Comparison of ENCODE assay signal across 29 cellular contexts in genomic region chr10:232061-232460, GRCh38.
"Had no signal": no experiment of that assay in that cellular context is flagged by ENCODE, and none has a peak within 500 bp of the region (broad histone marks: within the 10 kb centered on the region; RNA-seq: fewer than 3 reads in every experiment).

No MANE protein-coding gene starts in this region.

- DNase-seq: naive thymus-derived CD4-positive, alpha-beta T cell; natural killer cell; occipital lobe; ovary; posterior cingulate gyrus; psoas muscle; right cardiac atrium; right lobe of liver; sigmoid colon; small intestine; stimulated activated CD4-positive, alpha-beta T cell treated with anti-CD3 and anti-CD28 coated beads, Interleukin-15, amount 100 ng/mL, for 24 hours; stimulated activated CD4-positive, alpha-beta T cell treated with anti-CD3 and anti-CD28 coated beads, Interleukin-2, amount 100 ng/mL, for 24 hours; stimulated activated CD4-positive, alpha-beta T cell treated with anti-CD3 and anti-CD28 coated beads, Interleukin-2, amount 100 ng/mL, for 48 hours; stimulated activated CD4-positive, alpha-beta T cell treated with anti-CD3 and anti-CD28 coated beads, Interleukin-4, amount 100 ng/mL, for 24 hours; stimulated activated naive B cell treated with anti-CD40 and anti-IgM and Interleukin-4, amounts not matched to agents 10 μg/mL and 1 μg/mL and 100 μg/mL, for 72 hours; stimulated activated naive CD4-positive, alpha-beta T cell treated with Interleukin-2 at 50 U/mL for 16 hours; stomach; tibial artery; transverse colon; upper lobe of right lung; uterus had no signal

- H3K4me1 ChIP-seq: psoas muscle, right lobe of liver, transverse colon, upper lobe of right lung, uterus had no signal

- H3K4me3 ChIP-seq: ovary, psoas muscle, right lobe of liver, sigmoid colon, stomach, thoracic aorta, tibial artery, transverse colon, upper lobe of right lung, uterus had no signal

- H2AFZ ChIP-seq: parathyroid adenoma had no signal

- H3K36me3 Mint-ChIP-seq: natural killer cell had no signal

- H3K9me3 ChIP-seq: ovary, psoas muscle, right lobe of liver, sigmoid colon, stomach, thoracic aorta, tibial artery, transverse colon, upper lobe of right lung, uterus had no signal

- H3K36me3 ChIP-seq: ovary, thoracic aorta, uterus had no signal

- H3K9me3 Mint-ChIP-seq: naive thymus-derived CD4-positive, alpha-beta T cell; natural killer cell; nephron; neural crest cell; stimulated activated effector memory CD8-positive, alpha-beta T cell treated with anti-CD3 and anti-CD28 coated beads, Interleukin-12 subunit alpha, Interleukin-12 subunit beta, amount 100 ng/mL, for 72 hours; stimulated activated naive B cell treated with anti-CD40 and anti-IgM and Interleukin-4, amounts not matched to agents 10 μg/mL and 1 μg/mL and 100 μg/mL, for 72 hours; stimulated activated naive CD8-positive, alpha-beta T cell treated with anti-CD3 and anti-CD28 coated beads, Interleukin-15, Interleukin-2, amounts not matched to agents 100 ng/mL and 50 ng/mL, for 24 hours; type B pancreatic cell had no signal

- H3K27me3 ChIP-seq: ovary, right lobe of liver, sigmoid colon, stomach, tibial artery, transverse colon, upper lobe of right lung, uterus had no signal

- H3K4me1 Mint-ChIP-seq: neural crest cell had no signal

- H3K9ac ChIP-seq: parathyroid adenoma had no signal

- H3K27ac Mint-ChIP-seq: naive thymus-derived CD4-positive, alpha-beta T cell; natural killer cell; nephron; stimulated activated naive B cell treated with anti-CD40 and anti-IgM and Interleukin-4, amounts not matched to agents 10 μg/mL and 1 μg/mL and 100 μg/mL, for 72 hours; stimulated activated naive CD8-positive, alpha-beta T cell treated with anti-CD3 and anti-CD28 coated beads, Interleukin-15, Interleukin-2, amounts not matched to agents 100 ng/mL and 50 ng/mL, for 24 hours; type B pancreatic cell had no signal

- H3K27ac ChIP-seq: ovary, parathyroid adenoma, psoas muscle, right lobe of liver, stomach, thoracic aorta, tibial artery, transverse colon, upper lobe of right lung, uterus had no signal

- H3K4me3 Mint-ChIP-seq: naive thymus-derived CD4-positive, alpha-beta T cell; natural killer cell; nephron; neural crest cell; stimulated activated effector memory CD8-positive, alpha-beta T cell treated with anti-CD3 and anti-CD28 coated beads, Interleukin-12 subunit alpha, Interleukin-12 subunit beta, amount 100 ng/mL, for 72 hours; stimulated activated naive B cell treated with anti-CD40 and anti-IgM and Interleukin-4, amounts not matched to agents 10 μg/mL and 1 μg/mL and 100 μg/mL, for 72 hours; stimulated activated naive CD8-positive, alpha-beta T cell treated with anti-CD3 and anti-CD28 coated beads, Interleukin-15, Interleukin-2, amounts not matched to agents 100 ng/mL and 50 ng/mL, for 24 hours; type B pancreatic cell had no signal

- H3K27me3 Mint-ChIP-seq: naive thymus-derived CD4-positive, alpha-beta T cell; progenitor cell of endocrine pancreas; stimulated activated naive B cell treated with anti-CD40 and anti-IgM and Interleukin-4, amounts not matched to agents 10 μg/mL and 1 μg/mL and 100 μg/mL, for 72 hours; stimulated activated naive CD8-positive, alpha-beta T cell treated with anti-CD3 and anti-CD28 coated beads, Interleukin-15, Interleukin-2, amounts not matched to agents 100 ng/mL and 50 ng/mL, for 24 hours; type B pancreatic cell had no signal

- FAIRE-seq: small intestine had no signal

- ATAC-seq: naive thymus-derived CD4-positive, alpha-beta T cell; natural killer cell; psoas muscle; right cardiac atrium; right lobe of liver; stimulated activated effector memory CD8-positive, alpha-beta T cell treated with anti-CD3 and anti-CD28 coated beads, Interleukin-12 subunit alpha, Interleukin-12 subunit beta, amount 100 ng/mL, for 72 hours; stimulated activated naive B cell treated with anti-CD40 and anti-IgM and Interleukin-4, amounts not matched to agents 10 μg/mL and 1 μg/mL and 100 μg/mL, for 72 hours; upper lobe of right lung had no signal
